In the genomic region with DNA sequence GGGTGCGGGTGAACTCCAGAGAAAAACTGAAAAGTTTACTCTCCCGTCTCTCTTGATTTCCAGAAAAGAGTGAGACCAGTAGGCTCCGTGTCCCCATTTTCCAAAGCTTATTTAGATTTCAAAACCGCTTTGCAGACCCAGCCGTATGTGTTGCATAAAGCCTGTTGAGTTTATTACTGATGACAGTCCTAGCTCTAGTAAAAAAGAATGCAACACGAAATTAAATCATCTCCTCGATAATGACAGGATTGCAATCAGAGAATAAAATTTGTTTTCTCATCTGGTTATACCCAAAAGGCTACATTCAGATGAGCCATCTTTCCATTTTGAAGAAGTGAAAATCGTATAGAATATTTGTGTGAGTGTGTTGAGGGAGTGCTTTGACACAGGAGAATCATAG, we compare ENCODE assay signal across 31 cellular contexts. TPM values are rescaled to one million over a fixed set of nuclear protein-coding genes. Genes with fewer than 3 reads are reported as not detected.
"Had no signal": no experiment of that assay in that cellular context is flagged by ENCODE, and none has a peak within 500 bp of the region (broad histone marks: within the 10 kb centered on the region; RNA-seq: fewer than 3 reads in every experiment).

No MANE protein-coding gene starts in this region.

- H3K36me3 ChIP-seq: colonic mucosa, esophagus squamous epithelium, gastrocnemius medialis, heart right ventricle, left lung, lower lobe of right lung had no signal

- FAIRE-seq: endometrium, islet of Langerhans, keratinocyte had no signal

- H3K4me1 ChIP-seq: colonic mucosa, esophagus squamous epithelium, gastrocnemius medialis, heart right ventricle, left lung, lower lobe of right lung had no signal

- H3K27ac ChIP-seq: colonic mucosa, epithelial cell of prostate, esophagus squamous epithelium, gastrocnemius medialis, heart right ventricle, left lung, lower lobe of right lung had no signal

- ATAC-seq: effector memory CD8-positive, alpha-beta T cell; esophagus mucosa; gastrocnemius medialis; heart right ventricle; left cardiac atrium; left lung; left ventricle myocardium superior; lower lobe of right lung; naive thymus-derived CD4-positive, alpha-beta T cell had no signal

- H3K4me3 ChIP-seq: colonic mucosa, esophagus squamous epithelium, gastrocnemius medialis, heart right ventricle, left lung, lower lobe of right lung had no signal

- H3K27me3 ChIP-seq: colonic mucosa, esophagus squamous epithelium, gastrocnemius medialis, heart right ventricle, left lung had no signal

- H3K9me3 ChIP-seq: colonic mucosa, esophagus squamous epithelium, gastrocnemius medialis, lower lobe of right lung had no signal

- DNase-seq: colonic mucosa; cortex of kidney; effector CD8-positive, alpha-beta T cell; effector memory CD8-positive, alpha-beta T cell; endodermal cell; erythroblast; esophagus squamous epithelium; foreskin fibroblast; foreskin melanocyte; gastrocnemius medialis; glutamatergic neuron; head of caudate nucleus; heart right ventricle; hippocampal formation; left cardiac atrium; left lung; left ventricle myocardium superior; lower lobe of right lung; mesenchymal stem cell; midbrain; naive thymus-derived CD4-positive, alpha-beta T cell had no signal

RNA-seq across cellular contexts. Expression of gene VCX3A, which starts 16.1 kb away (rescaled TPM):
- total RNA-seq: colonic mucosa; dermis microvascular lymphatic vessel endothelial cell; esophagus mucosa; esophagus squamous epithelium; gastrocnemius medialis; glomerular endothelial cell; heart right ventricle; left cardiac atrium; left lung; left ventricle myocardium superior; lower lobe of right lung; lung microvascular endothelial cell; mononuclear cell; mucosa of gallbladder; naive thymus-derived CD4-positive, alpha-beta T cell had no signal
- polyA plus RNA-seq: heart right ventricle; keratinocyte; naive thymus-derived CD4-positive, alpha-beta T cell had no signal
